In genomic region chr14:75205586-75205985, GRCh38 we compare ENCODE assay signal across 12 cellular contexts. TPM values are rescaled to one million over a fixed set of nuclear protein-coding genes. Genes with fewer than 3 reads are reported as not detected.
A peak's percentile ranks its signal among the peaks of the same experiment; 100 is the strongest.
DNase-seq lines count a peak whose midpoint lies in the region; ATAC-seq and TF ChIP-seq lines count a peak whose summit lies in the region.
"Had no signal": no experiment of that assay in that cellular context is flagged by ENCODE, and none has a peak within 500 bp of the region (broad histone marks: within the 10 kb centered on the region; RNA-seq: fewer than 3 reads in every experiment).

No MANE protein-coding gene starts in this region.

- CTCF ChIA-PET in AG04450 (lab: Charles Lee) = no interaction called here

- H3K4me3 ChIP-seq in AG04450 (ENCODE audit: low read depth, low read length) (no peak overlapping the region), esophagus squamous epithelium (no peak overlapping the region), testis (no peak overlapping the region)
- H3K4me3 ChIP-seq: transverse colon had no signal

- no peak overlapping the region for H3T11ph ChIP-seq in H9 (ENCODE audit: low read length)

- TF ChIP-seq CTCF in AG04450 (IDR thresholded peaks at IDR 0.05; ENCODE audit: low read depth, low read length) = no peak
- no peak for TF ChIP-seq CTCF in H9 (conservative IDR thresholded peaks at IDR 0.05)
- TF ChIP-seq CTCF in esophagus squamous epithelium (IDR thresholded peaks at IDR 0.05) = no peak
- no peak for TF ChIP-seq CTCF in testis (IDR thresholded peaks at IDR 0.05)

- H4K8ac ChIP-seq in H9 (replicated peaks; ENCODE audit: insufficient read length, low read depth, low read length) = no peak overlapping the region

- no peak for TF ChIP-seq POLR2A in esophagus squamous epithelium (IDR thresholded peaks at IDR 0.05)
- TF ChIP-seq POLR2A in testis (IDR thresholded peaks at IDR 0.05) = no peak

- H3K23ac ChIP-seq in H9 (ENCODE audit: insufficient read length, low read depth, low read length) = no peak overlapping the region

- H3K27me3 ChIP-seq in AG04450 (ENCODE audit: control insufficient read depth, insufficient read depth, low read length) = no peaks in the 10 kb centered on the region
- no peaks in the 10 kb centered on the region for H3K27me3 ChIP-seq in H9 (ENCODE audit: insufficient read depth, low read length)
- no peaks in the 10 kb centered on the region for H3K27me3 ChIP-seq in esophagus squamous epithelium
- H3K27me3 ChIP-seq in testis = no peaks in the 10 kb centered on the region
- H3K27me3 ChIP-seq: transverse colon had no signal

- H3K18ac ChIP-seq in H9 (ENCODE audit: insufficient read length, low read depth, low read length) = no peak overlapping the region

- POLR2A ChIA-PET in AG04450 (lab: Yijun Ruan, JAX) = no interaction called here

- DNase-seq in AG04450 (ENCODE audit: low read depth, low spot score) (no peak), H9 (no peak), T-helper 17 cell (no peak), esophagus squamous epithelium (lab: John Stamatoyannopoulos, UW) (no peak), testis (no peak), SKM-1 treated with dmso at 0.1 percent for 144 hours (lab: John Stamatoyannopoulos, UW; ENCODE audit: unreplicated experiment) (no peak), NCI-H69 (lab: John Stamatoyannopoulos, UW) (no peak), medulla oblongata (ENCODE audit: extremely low spot score) (no peak)
- DNase-seq: activated T-cell treated with anti-CD3 and anti-CD28 coated beads, Interleukin-2, amount 50 U/mL, for 4 hours; NCI-H2081; transverse colon had no signal

- no peaks in the 10 kb centered on the region for H3K79me2 ChIP-seq in H9 (ENCODE audit: insufficient read depth, low read length)

- no peaks in the 10 kb centered on the region for H3K9me3 ChIP-seq in AG04450 (ENCODE audit: control insufficient read depth, insufficient read depth, low read length)
- no peaks in the 10 kb centered on the region for H3K9me3 ChIP-seq in H9 (ENCODE audit: control insufficient read depth, low read depth, low read length)
- no peaks in the 10 kb centered on the region for H3K9me3 ChIP-seq in T-helper 17 cell (ENCODE audit: control insufficient read depth, low read length, poor library complexity, severe bottlenecking)
- no peaks in the 10 kb centered on the region for H3K9me3 ChIP-seq in esophagus squamous epithelium
- H3K9me3 ChIP-seq in testis = no peaks in the 10 kb centered on the region
- H3K9me3 ChIP-seq: transverse colon had no signal

- peak overlapping the region; percentile 21 for H3K9ac ChIP-seq in H9 (ENCODE audit: extremely low read depth, insufficient read length, low read length)

- H3K4ac ChIP-seq in H9 (ENCODE audit: low read depth, low read length) = no peak overlapping the region

- H3K4me3 Mint-ChIP-seq in H9 (no peak overlapping the region), T-helper 17 cell (no peak overlapping the region)
- H3K4me3 Mint-ChIP-seq: activated T-cell treated with anti-CD3 and anti-CD28 coated beads, Interleukin-2, amount 50 U/mL, for 4 hours; neural crest cell had no signal

- no peaks in the 10 kb centered on the region for H3K27me3 Mint-ChIP-seq in H9 (ENCODE audit: low read depth)
- H3K27me3 Mint-ChIP-seq in T-helper 17 cell = peaks cover 1% of the 10 kb centered on the region

- H2BK120ac ChIP-seq in H9 (ENCODE audit: low read depth, low read length, poor library complexity, severe bottlenecking) = no peak overlapping the region

- H3K27ac ChIP-seq in AG04450 (ENCODE audit: low read depth, low read length) = peak overlapping the region; percentile 11
- no peak overlapping the region for H3K27ac ChIP-seq in H9 (ENCODE audit: insufficient read length, low read depth, low read length)
- H3K27ac ChIP-seq in esophagus squamous epithelium = peak overlapping the region; percentile 21 to 86 (median 74)
- no peak overlapping the region for H3K27ac ChIP-seq in testis

- H2AK5ac ChIP-seq in H9 (ENCODE audit: insufficient read length, low read length) = no peak overlapping the region

- H3K9me3 Mint-ChIP-seq in H9 = no peaks in the 10 kb centered on the region
- H3K9me3 Mint-ChIP-seq: activated T-cell treated with anti-CD3 and anti-CD28 coated beads, Interleukin-2, amount 50 U/mL, for 4 hours; neural crest cell had no signal

- no peaks in the 10 kb centered on the region for H3K79me1 ChIP-seq in H9 (ENCODE audit: insufficient read depth, low read depth, low read length, poor library complexity, severe bottlenecking)

- no peak overlapping the region for H3K27ac Mint-ChIP-seq in H9
- H3K27ac Mint-ChIP-seq in T-helper 17 cell = peak overlapping the region; percentile 81

- no peak overlapping the region for H2AFZ ChIP-seq in H9 (ENCODE audit: low read length)

- peaks cover under 1% of the 10 kb centered on the region; the same call in 1 of the 2 replicates for H3K4me1 ChIP-seq in H9 (ENCODE audit: insufficient read depth, low read length)
- peaks cover 0 to 42% (median 5%) of the 10 kb centered on the region in 3 donors for H3K4me1 ChIP-seq in esophagus squamous epithelium
- H3K4me1 ChIP-seq in testis = no peaks in the 10 kb centered on the region

- H3K36me3 Mint-ChIP-seq in H9 (ENCODE audit: insufficient read depth in 1 of 3, low read depth in 3 of 3) = no peaks in the 10 kb centered on the region; a peak in 1 of 7 replicates
- no peaks in the 10 kb centered on the region for H3K36me3 Mint-ChIP-seq in T-helper 17 cell (ENCODE audit: low read depth)

- ATAC-seq in T-helper 17 cell = no peak

- no CpG with 5 or more reads among the region's 3 CpGs for WGBS in H9 (ENCODE audit: extremely low coverage, insufficient read length, low lambda C conversion rate)
- 53 to 58% methylated on average over 3 of the region's 3 CpGs for WGBS in esophagus squamous epithelium, 2 donors
- WGBS in testis, 2 donors = 77 to 84% methylated on average over 3 of the region's 3 CpGs

- intact Hi-C loops in esophagus squamous epithelium (cut with DNase I) (no loop called here), testis (cut with DNase I; ENCODE audit: low total_unique reads) (no loop called here)

- no peak overlapping the region for H4K5ac ChIP-seq in H9 (ENCODE audit: insufficient read length, low read depth, low read length)

- H3K4me2 ChIP-seq in H9 (ENCODE audit: insufficient read depth, insufficient read length, low read length) = no peak overlapping the region

- H3K36me3 ChIP-seq in esophagus squamous epithelium (no peaks in the 10 kb centered on the region), testis (ENCODE audit: low read depth, missing control alignments) (no peaks in the 10 kb centered on the region)
- H3K36me3 ChIP-seq: transverse colon had no signal

- no peak overlapping the region for H3K56ac ChIP-seq in H9 (ENCODE audit: insufficient read length, low read depth, low read length)

- no peaks in the 10 kb centered on the region for H4K20me1 ChIP-seq in H9 (ENCODE audit: control insufficient read depth, insufficient read depth, insufficient read length)

- H2BK15ac ChIP-seq in H9 (ENCODE audit: low read depth, low read length) = no peak overlapping the region

- no peaks in the 10 kb centered on the region for H3K23me2 ChIP-seq in H9 (ENCODE audit: insufficient read length, low read depth, low read length, poor library complexity, severe bottlenecking)

- H3K4me1 Mint-ChIP-seq in H9 (peaks cover 1 to 4% of the 10 kb centered on the region in 2 experiments), T-helper 17 cell (peaks cover 8% of the 10 kb centered on the region)
- H3K4me1 Mint-ChIP-seq: neural crest cell had no signal

- H3K14ac ChIP-seq in H9 (ENCODE audit: insufficient read depth, low read length) = no peak overlapping the region

- no peak overlapping the region for H2BK12ac ChIP-seq in H9 (ENCODE audit: insufficient read length, low read depth, low read length)

- H2BK5ac ChIP-seq in H9 (ENCODE audit: insufficient read length, low read length) = no peak overlapping the region

- no peak overlapping the region for H2BK20ac ChIP-seq in H9 (ENCODE audit: low read depth, low read length, poor library complexity, severe bottlenecking)

- H4K91ac ChIP-seq in H9 (ENCODE audit: insufficient read length, low read depth, low read length) = no peak overlapping the region

RNA-seq across cellular contexts. Expression of gene TMED10, which starts 29.2 kb away (rescaled TPM):
- 406 and 414 TPM in 2 replicates for polyA plus RNA-seq in AG04450 (2011; rRNA removed)
- 438 and 494 TPM in 2 replicates for polyA minus RNA-seq in AG04450 (2011; rRNA and poly(A)+ RNA removed)
- 176 and 180 TPM in 2 replicates for total RNA-seq in H9 (2021)
- 100 to 1,000 TPM; 190 to 195 TPM for total RNA-seq in T-helper 17 cell
- 100 to 1,000 TPM; 174 to 267 (median 206) TPM for total RNA-seq in esophagus squamous epithelium
- total RNA-seq in testis = 100 to 1,000 TPM; 255 to 334 TPM
- 417 TPM for polyA plus RNA-seq in testis (ENCODE audit: insufficient read depth, low read depth, low replicate concordance)

Comparison
In these comparisons a context has a peak if more than half of its experiments do, and no peak if none do; other contexts are left out.
1. H3K27ac ChIP-seq: peak in AG04450 (single experiment) and esophagus squamous epithelium (4 of 4); none in H9 (single experiment) and testis (0 of 2).